18 cellular contexts compared by ENCODE assay signal in the genomic region with DNA sequence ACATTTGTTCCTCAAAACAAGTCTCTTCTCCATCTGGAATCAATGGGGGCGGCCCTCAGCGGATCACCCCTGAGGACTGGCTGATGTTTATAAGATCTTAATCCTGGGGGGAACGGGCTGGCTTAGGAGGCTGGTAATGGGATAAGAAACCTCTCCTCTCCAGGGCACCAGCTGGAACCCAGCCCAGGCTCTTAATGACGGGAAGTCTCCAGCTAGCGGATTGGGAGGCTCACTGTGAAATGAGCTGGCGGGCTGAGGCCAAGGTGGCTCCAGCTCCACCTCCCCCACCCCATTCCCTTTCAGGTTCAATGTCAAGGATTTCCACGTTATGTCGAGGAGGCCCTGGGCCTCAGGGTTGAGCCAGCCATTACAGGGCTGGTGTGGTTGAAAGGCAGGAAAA.
"Had no signal": no experiment of that assay in that cellular context is flagged by ENCODE, and none has a peak within 500 bp of the region (broad histone marks: within the 10 kb centered on the region; RNA-seq: fewer than 3 reads in every experiment).

No MANE protein-coding gene starts in this region.

- ATAC-seq: activated CD8-positive, alpha-beta T cell treated with anti-CD3 and anti-CD28 coated beads for 36 hours; effector memory CD8-positive, alpha-beta T cell; naive thymus-derived CD8-positive, alpha-beta T cell; psoas muscle; right lobe of liver; stimulated activated naive CD8-positive, alpha-beta T cell treated with anti-CD3 and anti-CD28 coated beads, Interleukin-15, amount 100 ng/mL, for 72 hours; WTC11 had no signal

- H3K9me3 ChIP-seq: ovary, psoas muscle, right lobe of liver had no signal

- H3K27ac Mint-ChIP-seq: activated CD8-positive, alpha-beta T cell treated with anti-CD3 and anti-CD28 coated beads for 36 hours; activated naive CD4-positive, alpha-beta T cell treated with anti-CD3 and anti-CD28 coated beads for 36 hours; activated T-helper 2 cell treated with anti-CD3 and anti-CD28 coated beads, Interferon-gamma antibody, Interleukin-2, Interleukin-4, amounts not matched to agents 10 μg/mL and 5 μg/mL and 100 μg/mL, durations not matched to agents 14 hours and 24 hours and 36 hours; brain; effector memory CD8-positive, alpha-beta T cell; stimulated activated naive CD8-positive, alpha-beta T cell treated with anti-CD3 and anti-CD28 coated beads, Interleukin-15, amount 100 ng/mL, for 72 hours; WTC11 had no signal

- H3K4me1 Mint-ChIP-seq: WTC11 had no signal

- H3K27ac ChIP-seq: ovary, psoas muscle, right lobe of liver had no signal

- H3K27me3 Mint-ChIP-seq: activated CD8-positive, alpha-beta T cell treated with anti-CD3 and anti-CD28 coated beads for 36 hours; effector memory CD8-positive, alpha-beta T cell; naive thymus-derived CD8-positive, alpha-beta T cell; stimulated activated naive CD8-positive, alpha-beta T cell treated with anti-CD3 and anti-CD28 coated beads, Interleukin-15, amount 100 ng/mL, for 72 hours; type B pancreatic cell had no signal

- H3K36me3 ChIP-seq: ovary, right lobe of liver had no signal

- DNase-seq: activated CD4-positive, alpha-beta T cell treated with anti-CD3 and anti-CD28 coated beads for 48 hours; activated CD8-positive, alpha-beta T cell treated with anti-CD3 and anti-CD28 coated beads for 36 hours; activated naive CD4-positive, alpha-beta T cell treated with anti-CD3 and anti-CD28 coated beads for 36 hours; activated T-cell treated with anti-CD3 and anti-CD28 coated beads, Interleukin-2, amount 50 U/mL, for 1 hour; caudate nucleus; effector memory CD8-positive, alpha-beta T cell; mesenchymal stem cell; naive thymus-derived CD8-positive, alpha-beta T cell; ovary; psoas muscle; right lobe of liver; small intestine; stimulated activated CD4-positive, alpha-beta T cell treated with anti-CD3 and anti-CD28 coated beads, Interleukin-4, amount 100 ng/mL, for 1 hour; stimulated activated naive CD8-positive, alpha-beta T cell treated with anti-CD3 and anti-CD28 coated beads, Interleukin-15, amount 100 ng/mL, for 72 hours had no signal

- H3K36me3 Mint-ChIP-seq: brain, type B pancreatic cell, WTC11 had no signal

- H3K4me1 ChIP-seq: psoas muscle, right lobe of liver had no signal

- H3K27me3 ChIP-seq: ovary, right lobe of liver had no signal

- H3K4me3 ChIP-seq: ovary, psoas muscle, right lobe of liver had no signal

- H3K4me3 Mint-ChIP-seq: activated CD8-positive, alpha-beta T cell treated with anti-CD3 and anti-CD28 coated beads for 36 hours; activated naive CD4-positive, alpha-beta T cell treated with anti-CD3 and anti-CD28 coated beads for 36 hours; brain; effector memory CD8-positive, alpha-beta T cell; stimulated activated naive CD8-positive, alpha-beta T cell treated with anti-CD3 and anti-CD28 coated beads, Interleukin-15, amount 100 ng/mL, for 72 hours; type B pancreatic cell; WTC11 had no signal

- H3K9me3 Mint-ChIP-seq: activated CD8-positive, alpha-beta T cell treated with anti-CD3 and anti-CD28 coated beads for 36 hours; activated naive CD4-positive, alpha-beta T cell treated with anti-CD3 and anti-CD28 coated beads for 36 hours; activated T-helper 2 cell treated with anti-CD3 and anti-CD28 coated beads, Interferon-gamma antibody, Interleukin-2, Interleukin-4, amounts not matched to agents 10 μg/mL and 5 μg/mL and 100 μg/mL, durations not matched to agents 14 hours and 24 hours and 36 hours; effector memory CD8-positive, alpha-beta T cell had no signal
